Comparison of ENCODE assay signal across 32 cellular contexts in the genomic region with DNA sequence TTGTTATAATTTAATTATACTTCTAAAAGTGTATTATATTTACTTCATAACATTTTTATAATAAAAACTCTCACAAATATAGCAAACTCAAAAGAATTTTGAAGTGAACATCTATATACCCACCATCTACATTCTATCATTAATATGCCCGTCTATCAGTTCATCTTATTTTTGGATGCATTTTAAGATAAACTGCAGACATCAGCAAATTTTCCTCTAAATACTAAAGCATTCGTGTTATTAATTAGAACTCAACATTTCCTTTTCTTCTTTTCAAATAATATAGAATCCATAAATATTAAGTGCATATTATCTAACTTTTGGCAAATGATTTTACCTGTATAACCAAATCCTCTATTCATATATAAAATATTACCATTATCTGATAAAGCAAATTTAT.
"Had no signal": no experiment of that assay in that cellular context is flagged by ENCODE, and none has a peak within 500 bp of the region (broad histone marks: within the 10 kb centered on the region; RNA-seq: fewer than 3 reads in every experiment).

No MANE protein-coding gene starts in this region.

- H3K27ac ChIP-seq: adrenal gland, ascending aorta, cardiac muscle cell, VCaP had no signal

- H3K4me3 ChIP-seq: adrenal gland, ascending aorta, cardiac muscle cell had no signal

- H3K36me3 ChIP-seq: adrenal gland, ascending aorta, cardiac muscle cell had no signal

- DNase-seq: activated B cell treated with CpG ODN at 0.5 μM for 24 hours; activated CD4-positive, alpha-beta memory T cell treated with anti-CD3 and anti-CD28 coated beads for 36 hours; activated CD4-positive, alpha-beta T cell treated with anti-CD3 and anti-CD28 coated beads for 4 hours; activated CD4-positive, alpha-beta T cell treated with anti-CD3 and anti-CD28 coated beads, Interleukin-2, amount 10 ng/mL, durations not matched to agents 24 days and 14 days; activated CD4-positive, alpha-beta T cell treated with anti-CD3 and anti-CD28 coated beads, Interleukin-2, amount 50 U/mL, for 1 hour; activated CD4-positive, alpha-beta T cell treated with anti-CD3 and anti-CD28 coated beads, Interleukin-2, amount 50 U/mL, for 4 hours; activated CD4-positive, CD25-positive, alpha-beta regulatory T cell treated with anti-CD3 and anti-CD28 coated beads, Interleukin-2, amount 50 U/mL, for 72 hours; activated CD8-positive, alpha-beta memory T cell treated with anti-CD3 and anti-CD28 coated beads, Interleukin-2, amount 50 U/mL, for 4 hours; activated CD8-positive, alpha-beta T cell treated with anti-CD3 and anti-CD28 coated beads for 36 hours; activated effector memory CD4-positive, alpha-beta T cell treated with anti-CD3 and anti-CD28 coated beads, Interleukin-2, amount 50 U/mL, for 16 hours; activated gamma-delta T cell treated with Interleukin-2 at 50 U/mL for 16 hours; activated naive CD4-positive, alpha-beta T cell; activated naive CD4-positive, alpha-beta T cell treated with anti-CD3 and anti-CD28 coated beads for 36 hours; activated naive CD4-positive, alpha-beta T cell treated with anti-CD3 and anti-CD28 coated beads, Interleukin-2, amount 50 U/mL, for 16 hours; activated naive CD8-positive, alpha-beta T cell treated with anti-CD3 and anti-CD28 coated beads for 36 hours; activated T-cell treated with anti-CD3 and anti-CD28 coated beads for 4 hours; activated T-cell treated with anti-CD3 and anti-CD28 coated beads, Interleukin-2, amount 50 U/mL, for 1 hour; activated T-cell treated with anti-CD3 and anti-CD28 coated beads, Interleukin-2, amount 50 U/mL, for 4 hours; activated T-cell treated with anti-CD3 and anti-CD28 coated beads, Interleukin-2, amount 50 U/mL, for 72 hours; adrenal gland; amniotic stem cell; caudate nucleus; cerebellar nuclear complex; T-helper 2 cell; T-helper 9 cell had no signal

- H3K4me1 ChIP-seq: adrenal gland, ascending aorta had no signal

- H3K27me3 ChIP-seq: adrenal gland, ascending aorta, cardiac muscle cell had no signal

- ATAC-seq: activated CD8-positive, alpha-beta T cell treated with anti-CD3 and anti-CD28 coated beads for 36 hours; activated naive CD4-positive, alpha-beta T cell treated with anti-CD3 and anti-CD28 coated beads, Interleukin-2, amount 50 U/mL, for 72 hours; activated T-cell treated with anti-CD3 and anti-CD28 coated beads, Interleukin-2, amount 50 U/mL, for 4 hours; activated T-cell treated with anti-CD3 and anti-CD28 coated beads, Interleukin-2, amount 50 U/mL, for 72 hours; activated T-helper 17 cell treated with anti-CD3 and anti-CD28 coated beads, Interleukin-2, amount 50 U/mL, for 72 hours had no signal

- FAIRE-seq: bronchial epithelial cell, TTC549 had no signal

- H3K9me3 ChIP-seq: adrenal gland, ascending aorta had no signal
